ENCODE assay signal across 15 cellular contexts in the genomic region with DNA sequence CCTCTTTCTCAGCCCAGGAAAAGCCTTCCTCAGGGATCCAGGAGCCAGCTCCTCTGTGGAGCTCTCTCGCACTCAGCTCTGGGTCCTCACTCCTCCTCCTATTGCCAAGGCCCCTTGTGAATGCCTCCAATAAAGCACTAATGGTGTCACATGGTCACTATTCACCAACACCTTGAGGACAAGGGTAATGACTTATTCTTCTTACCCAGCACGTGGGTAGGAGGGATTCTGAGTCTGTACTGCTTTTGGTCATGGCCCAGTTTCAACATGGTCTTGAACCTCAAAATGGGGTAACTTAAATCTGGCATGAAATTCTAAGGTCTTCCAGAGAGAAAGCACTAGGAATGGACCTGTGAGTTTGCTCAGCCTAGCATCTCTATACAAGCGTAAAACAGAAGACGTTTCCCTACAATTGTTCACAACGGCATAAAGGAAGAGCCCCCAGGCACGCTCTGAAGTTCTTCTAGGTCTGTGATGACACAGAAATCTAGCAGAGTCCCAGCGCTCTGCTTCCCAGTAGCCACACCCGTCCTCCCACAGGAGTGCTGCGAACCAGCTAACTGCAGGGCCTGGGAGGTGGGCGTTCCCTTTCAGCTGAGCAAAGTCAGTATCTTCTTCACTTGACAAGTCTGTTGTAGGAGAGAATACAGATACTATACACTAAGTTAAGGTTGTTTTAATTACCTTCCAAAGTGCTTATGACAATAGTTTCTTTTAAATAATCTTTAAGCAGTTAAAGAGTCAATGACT. TPM values are rescaled to one million over a fixed set of nuclear protein-coding genes. Genes with fewer than 3 reads are reported as not detected.
DNase-seq lines count a peak whose midpoint lies in the region; TF ChIP-seq lines count a peak whose summit lies in the region.
"Had no signal": no experiment of that assay in that cellular context is flagged by ENCODE, and none has a peak within 500 bp of the region (broad histone marks: within the 10 kb centered on the region; RNA-seq: fewer than 3 reads in every experiment).

No MANE protein-coding gene starts in this region.

- H3K27me3 Mint-ChIP-seq in H9 (ENCODE audit: low read depth) (no peaks in the 10 kb centered on the region; the same call in 1 of the 2 replicates), nephron progenitor cell (ENCODE audit: low read depth, poor library complexity) (peaks cover 5% of the 10 kb centered on the region)

- H3K9me3 ChIP-seq in H9 (ENCODE audit: control insufficient read depth, low read depth, low read length): no peaks in the 10 kb centered on the region
- no peaks in the 10 kb centered on the region for H3K9me3 ChIP-seq in sigmoid colon

- H4K8ac ChIP-seq in H9 (replicated peaks; ENCODE audit: insufficient read length, low read depth, low read length): no peak overlapping the region

- H3K27ac ChIP-seq in H9 (ENCODE audit: insufficient read length, low read depth, low read length): no peak overlapping the region
- no peak overlapping the region for H3K27ac ChIP-seq in sigmoid colon

- no peak overlapping the region for H3K9ac ChIP-seq in H9 (ENCODE audit: extremely low read depth, insufficient read length, low read length)

- no peak overlapping the region for H2BK20ac ChIP-seq in H9 (ENCODE audit: low read depth, low read length, poor library complexity, severe bottlenecking)

- no peak overlapping the region for H2AK5ac ChIP-seq in H9 (ENCODE audit: insufficient read length, low read length)

- H3K4me1 Mint-ChIP-seq in H9 (peaks cover 6 to 11% of the 10 kb centered on the region in 2 experiments), nephron progenitor cell (peaks cover 62% of the 10 kb centered on the region)
- H3K4me1 Mint-ChIP-seq: activated T-helper 17 cell treated with anti-CD3 and anti-CD28 coated beads, Interleukin-2, amount 50 U/mL, for 72 hours had no signal

- no peak overlapping the region for H3K4me3 Mint-ChIP-seq in H9
- no peak overlapping the region for H3K4me3 Mint-ChIP-seq in nephron progenitor cell
- H3K4me3 Mint-ChIP-seq: activated T-helper 17 cell treated with anti-CD3 and anti-CD28 coated beads, Interleukin-2, amount 50 U/mL, for 72 hours; T-helper 2 cell treated with Interferon-gamma antibody and Interleukin-4, amounts not matched to agents 5 μg/mL and 100 μg/mL, for 36 hours had no signal

- H3K4me2 ChIP-seq in H9 (ENCODE audit: insufficient read depth, insufficient read length, low read length): no peak overlapping the region

- H3K9me3 Mint-ChIP-seq in H9: no peaks in the 10 kb centered on the region
- H3K9me3 Mint-ChIP-seq in nephron progenitor cell: no peaks in the 10 kb centered on the region
- H3K9me3 Mint-ChIP-seq: activated T-helper 17 cell treated with anti-CD3 and anti-CD28 coated beads, Interleukin-2, amount 50 U/mL, for 72 hours; T-helper 2 cell treated with Interferon-gamma antibody and Interleukin-4, amounts not matched to agents 5 μg/mL and 100 μg/mL, for 36 hours had no signal

- TF ChIP-seq CTCF in H9 (conservative IDR thresholded peaks at IDR 0.05) (no peak), fibroblast of mammary gland (conservative IDR thresholded peaks at IDR 0.05; ENCODE audit: control insufficient read depth, insufficient read depth, low read depth, low read length) (no peak), nephron progenitor cell (IDR thresholded peaks at IDR 0.05) (no peak), sigmoid colon (IDR thresholded peaks at IDR 0.05) (no peak)

- no peak overlapping the region for H2BK15ac ChIP-seq in H9 (ENCODE audit: low read depth, low read length)

- no peaks in the 10 kb centered on the region for H3K79me1 ChIP-seq in H9 (ENCODE audit: insufficient read depth, low read depth, low read length, poor library complexity, severe bottlenecking)

- no peak overlapping the region for H4K5ac ChIP-seq in H9 (ENCODE audit: insufficient read length, low read depth, low read length)

- H3K79me2 ChIP-seq in H9 (ENCODE audit: insufficient read depth, low read length): no peaks in the 10 kb centered on the region

- no peak for TF ChIP-seq POLR2A in sigmoid colon (IDR thresholded peaks at IDR 0.05)

- TF ChIP-seq EP300 in sigmoid colon (IDR thresholded peaks at IDR 0.05): no peak

- no peak overlapping the region for H3K18ac ChIP-seq in H9 (ENCODE audit: insufficient read length, low read depth, low read length)

- H3K27me3 ChIP-seq in H9 (ENCODE audit: insufficient read depth, low read length): no peaks in the 10 kb centered on the region
- H3K27me3 ChIP-seq in sigmoid colon: no peaks in the 10 kb centered on the region

- no peaks in the 10 kb centered on the region for H3K23me2 ChIP-seq in H9 (ENCODE audit: insufficient read length, low read depth, low read length, poor library complexity, severe bottlenecking)

- H2BK120ac ChIP-seq in H9 (ENCODE audit: low read depth, low read length, poor library complexity, severe bottlenecking): no peak overlapping the region

- H3K23ac ChIP-seq in H9 (ENCODE audit: insufficient read length, low read depth, low read length): no peak overlapping the region

- H4K20me1 ChIP-seq in H9 (ENCODE audit: control insufficient read depth, insufficient read depth, insufficient read length): no peaks in the 10 kb centered on the region

- no peaks in the 10 kb centered on the region for H3K36me3 ChIP-seq in sigmoid colon

- H3K36me3 Mint-ChIP-seq in H9 (ENCODE audit: insufficient read depth in 1 of 3, low read depth in 3 of 3) (peaks cover 0 to 9% (median 3%) of the 10 kb centered on the region in 3 experiments; a peak in 4 of 7 replicates), nephron progenitor cell (ENCODE audit: low read depth) (peaks cover 12% of the 10 kb centered on the region)

- H3K27ac Mint-ChIP-seq in H9 (no peak overlapping the region), nephron progenitor cell (no peak overlapping the region)
- H3K27ac Mint-ChIP-seq: activated T-helper 17 cell treated with anti-CD3 and anti-CD28 coated beads, Interleukin-2, amount 50 U/mL, for 72 hours; T-helper 2 cell treated with Interferon-gamma antibody and Interleukin-4, amounts not matched to agents 5 μg/mL and 100 μg/mL, for 36 hours had no signal

- no peak overlapping the region for H2BK12ac ChIP-seq in H9 (ENCODE audit: insufficient read length, low read depth, low read length)

- intact Hi-C loops in sigmoid colon (cut with DNase I): no loop called here

- H2BK5ac ChIP-seq in H9 (ENCODE audit: insufficient read length, low read length): no peak overlapping the region

- no peak overlapping the region for H4K91ac ChIP-seq in H9 (ENCODE audit: insufficient read length, low read depth, low read length)

- no peak overlapping the region for H3T11ph ChIP-seq in H9 (ENCODE audit: low read length)

- H3K56ac ChIP-seq in H9 (ENCODE audit: insufficient read length, low read depth, low read length): no peak overlapping the region

- no peak overlapping the region for H3K4ac ChIP-seq in H9 (ENCODE audit: low read depth, low read length)

- no peak overlapping the region for H3K14ac ChIP-seq in H9 (ENCODE audit: insufficient read depth, low read length)

- H3K4me1 ChIP-seq in H9 (ENCODE audit: insufficient read depth, low read length): no peaks in the 10 kb centered on the region
- peaks cover 0 to 7% (median 0%) of the 10 kb centered on the region in 4 donors for H3K4me1 ChIP-seq in sigmoid colon

- no peak overlapping the region for H2AFZ ChIP-seq in H9 (ENCODE audit: low read length)

- no CpG with 5 or more reads among the region's 10 CpGs for WGBS in H9 (ENCODE audit: extremely low coverage, insufficient read length, low lambda C conversion rate)
- 49 to 71% methylated on average over 10 of the region's 10 CpGs for WGBS in sigmoid colon, 2 donors

- DNase-seq in CD1c-positive myeloid dendritic cell (ENCODE audit: extremely low spot score) (peak; percentile 24), H9 (peak; percentile 43), fibroblast of mammary gland (ENCODE audit: low read depth) (peak; percentile 47), nephron progenitor cell (peak; percentile 25), AML-193 (lab: John Stamatoyannopoulos, UW) (no peak), hepatic stellate cell (ENCODE audit: low spot score) (no peak), sigmoid colon (no peak)
- DNase-seq: activated CD8-positive, alpha-beta memory T cell treated with anti-CD3 and anti-CD28 coated beads for 24 hours; COR-L47; NCI-H774; PC-3; stimulated activated CD4-positive, alpha-beta T cell treated with anti-CD3 and anti-CD28 coated beads, Interleukin-4, amount 100 ng/mL, for 1 hour; substantia nigra had no signal

- H3K4me3 ChIP-seq in fibroblast of mammary gland (ENCODE audit: control insufficient read depth, low read depth, low read length) (no peak overlapping the region), sigmoid colon (no peak overlapping the region)

RNA-seq across cellular contexts. Expression of gene KIDINS220, which starts 14.6 kb away (rescaled TPM):
- 27.9 and 29.3 TPM in 2 replicates for total RNA-seq in H9 (2021)
- 100 to 1,000 TPM in 1 of 4 donors, 10 to 100 TPM in 3; 85.7 to 111 (median 95.0) TPM for total RNA-seq in sigmoid colon
- polyA plus RNA-seq in sigmoid colon: 10 to 100 TPM in 1 of 3 donors, 1 to 10 TPM in 2; 3.0 to 19.8 (median 5.4) TPM

Comparison
In these comparisons a context has a peak if more than half of its experiments do, and no peak if none do; other contexts are left out.
1. DNase-seq: peak in CD1c-positive myeloid dendritic cell (single experiment), H9 (single experiment), fibroblast of mammary gland (single experiment) and nephron progenitor cell (single experiment); none in AML-193 (0 of 2), hepatic stellate cell (single experiment) and sigmoid colon (single experiment).